15 cellular contexts compared by ENCODE assay signal in genomic region chr10:19713800-19714525, GRCh38.
DNase-seq lines count a peak whose midpoint lies in the region; ATAC-seq, FAIRE-seq and TF ChIP-seq lines count a peak whose summit lies in the region.
"Had no signal": no experiment of that assay in that cellular context is flagged by ENCODE, and none has a peak within 500 bp of the region (broad histone marks: within the 10 kb centered on the region; RNA-seq: fewer than 3 reads in every experiment).

No MANE protein-coding gene starts in this region.

- H3K4me2 ChIP-seq in K562 (ENCODE audit: insufficient read depth, low read length) = no peak overlapping the region

- no peaks in the 10 kb centered on the region for H3K27me3 Mint-ChIP-seq in nephron progenitor cell (ENCODE audit: low read depth, poor library complexity)
- H3K27me3 Mint-ChIP-seq: activated CD4-positive, alpha-beta memory T cell treated with anti-CD3 and anti-CD28 coated beads, Interleukin-2, amount 10 ng/mL, durations not matched to agents 7 days and 5 days had no signal

- TF ChIP-seq CTCF in K562 (IDR thresholded peaks at IDR 0.05 in 2 of 3, conservative IDR thresholded peaks at IDR 0.05 in 1 of 3; ENCODE audit: insufficient read depth in 2 of 3, low read depth in 1 of 3, low read length in 3 of 3) = 0 out of 6 replicates have a peak, but pooled peaks of 2 of the 3 experiments have one; percentile 6 to 33
- TF ChIP-seq CTCF in nephron progenitor cell (IDR thresholded peaks at IDR 0.05) = no peak

- H3K4me3 Mint-ChIP-seq in nephron progenitor cell = no peak overlapping the region
- H3K4me3 Mint-ChIP-seq: activated CD4-positive, alpha-beta memory T cell treated with anti-CD3 and anti-CD28 coated beads, Interleukin-2, amount 10 ng/mL, durations not matched to agents 7 days and 5 days had no signal

- H2AFZ ChIP-seq in K562 (ENCODE audit: low read depth, low read length) = no peak overlapping the region

- POLR2A ChIA-PET in K562 (lab: Yijun Ruan, JAX) = no interaction called here

- in situ Hi-C loops in K562 (cut with MboI) = no loop called here

- peak in 1 of 2 experiments; percentile 71; a peak in 2 of 4 replicates for TF ChIP-seq RAD21 in K562 (CRISPR knock-in tag; conservative IDR thresholded peaks at IDR 0.05 in 1 of 2, IDR thresholded peaks at IDR 0.05 in 1 of 2)

- no peaks in the 10 kb centered on the region for H3K27me3 ChIP-seq in K562 (ENCODE audit: control insufficient read depth in 2 of 2, insufficient read depth in 2 of 2, low read length in 2 of 2)
- H3K27me3 ChIP-seq: esophagus muscularis mucosa, sigmoid colon, transverse colon had no signal

- H3K4me1 ChIP-seq in K562 (replicated peaks in 1 of 2; ENCODE audit: control insufficient read depth in 2 of 2, insufficient read depth in 2 of 2, low read length in 2 of 2) = no peaks in the 10 kb centered on the region
- H3K4me1 ChIP-seq: esophagus muscularis mucosa, sigmoid colon, transverse colon had no signal

- no TSS peak for BruUV-seq in K562 (replicated peaks; lab: Mats Ljungman, UMichigan)

- FAIRE-seq in K562 (lab: Jason Lieb, UNC) = no peak

- H3K4me3 ChIP-seq in K562 = no peak overlapping the region
- H3K4me3 ChIP-seq: esophagus muscularis mucosa, sigmoid colon, transverse colon had no signal

- no peaks in the 10 kb centered on the region for H3K36me3 ChIP-seq in K562 (ENCODE audit: control insufficient read depth, insufficient read depth, low read length)
- H3K36me3 ChIP-seq: esophagus muscularis mucosa, sigmoid colon, transverse colon had no signal

- DNase-seq in NCI-H82 (lab: John Stamatoyannopoulos, UW) (peak; percentile 6), NCI-H82 treated with DMSO at 0.1 percent for 48 hours (lab: John Stamatoyannopoulos, UW; ENCODE audit: unreplicated experiment) (no peak), K562 (ENCODE audit: extremely low read depth in 1 of 4, low spot score in 3 of 4) (peak in 1 of 4 experiments; percentile 36), iPS-NIHi7 (ENCODE audit: extremely low spot score) (peak; percentile 64), superior temporal gyrus (ENCODE audit: extremely low spot score) (peak; percentile 29), hepatic stellate cell (ENCODE audit: low spot score) (no peak), nephron progenitor cell (no peak), ureter (ENCODE audit: low spot score) (no peak)
- DNase-seq: activated CD4-positive, alpha-beta memory T cell treated with anti-CD3 and anti-CD28 coated beads, Interleukin-2, amount 10 ng/mL, durations not matched to agents 7 days and 5 days; activated effector memory CD4-positive, alpha-beta T cell treated with anti-CD3 and anti-CD28 coated beads, Interleukin-2, amount 50 U/mL, for 16 hours; MM.1S; sigmoid colon; transverse colon had no signal

- WGBS in K562 (ENCODE audit: insufficient coverage, low coverage, missing lambda C conversion rate) = 2% methylated on average over 18 of the region's 18 CpGs

- ATAC-seq in K562 = peak; percentile 56; the same call in 2 of the 3 replicates
- ATAC-seq: HCT116 had no signal

- no peak for TF ChIP-seq EP300 in K562 (IDR thresholded peaks at IDR 0.05; ENCODE audit: low read length)

- H3K4me1 Mint-ChIP-seq in nephron progenitor cell = no peaks in the 10 kb centered on the region
- H3K4me1 Mint-ChIP-seq: activated CD4-positive, alpha-beta memory T cell treated with anti-CD3 and anti-CD28 coated beads, Interleukin-2, amount 10 ng/mL, durations not matched to agents 7 days and 5 days had no signal

- CTCF ChIA-PET in K562 (lab: Yijun Ruan, JAX; ENCODE audit: low intra/inter-chr PET ratio) = no interaction called here

- H3K27ac ChIP-seq in K562 (ENCODE audit: extremely low read depth, low read depth, low read length) = no peak overlapping the region
- H3K27ac ChIP-seq: esophagus muscularis mucosa, sigmoid colon, transverse colon had no signal

- H3K79me2 ChIP-seq in K562 (ENCODE audit: control insufficient read depth, insufficient read depth, low read length) = no peaks in the 10 kb centered on the region

- H3K27ac Mint-ChIP-seq in nephron progenitor cell = no peak overlapping the region
- H3K27ac Mint-ChIP-seq: activated CD4-positive, alpha-beta memory T cell treated with anti-CD3 and anti-CD28 coated beads, Interleukin-2, amount 10 ng/mL, durations not matched to agents 7 days and 5 days had no signal

- H3K9ac ChIP-seq in K562 (ENCODE audit: insufficient read depth in 1 of 2, low read depth in 2 of 2, low read length in 2 of 2) = no peak overlapping the region

- peaks cover 30% of the 10 kb centered on the region for H3K9me3 Mint-ChIP-seq in nephron progenitor cell

- H3K9me3 ChIP-seq in K562 (replicated peaks; ENCODE audit: control insufficient read depth, insufficient read depth, low read depth, low read length) = no peaks in the 10 kb centered on the region

- no peaks in the 10 kb centered on the region for H3K9me1 ChIP-seq in K562 (ENCODE audit: control insufficient read depth, insufficient read depth, low read length)

- TF ChIP-seq POLR2A in K562 (conservative IDR thresholded peaks at IDR 0.05) = no peak

- intact Hi-C loops in K562 (cut with micrococcal nuclease) = no loop called here

- peaks cover 7% of the 10 kb centered on the region for H3K36me3 Mint-ChIP-seq in nephron progenitor cell (ENCODE audit: low read depth)

- H4K20me1 ChIP-seq in K562 (replicated peaks; ENCODE audit: control insufficient read depth, insufficient read depth, low read length) = no peaks in the 10 kb centered on the region

TF ChIP-seq in K562, 482 proteins besides CTCF, POLR2A, EP300 and RAD21 (continues in another document):
- TF ChIP-seq, protein P1, sequence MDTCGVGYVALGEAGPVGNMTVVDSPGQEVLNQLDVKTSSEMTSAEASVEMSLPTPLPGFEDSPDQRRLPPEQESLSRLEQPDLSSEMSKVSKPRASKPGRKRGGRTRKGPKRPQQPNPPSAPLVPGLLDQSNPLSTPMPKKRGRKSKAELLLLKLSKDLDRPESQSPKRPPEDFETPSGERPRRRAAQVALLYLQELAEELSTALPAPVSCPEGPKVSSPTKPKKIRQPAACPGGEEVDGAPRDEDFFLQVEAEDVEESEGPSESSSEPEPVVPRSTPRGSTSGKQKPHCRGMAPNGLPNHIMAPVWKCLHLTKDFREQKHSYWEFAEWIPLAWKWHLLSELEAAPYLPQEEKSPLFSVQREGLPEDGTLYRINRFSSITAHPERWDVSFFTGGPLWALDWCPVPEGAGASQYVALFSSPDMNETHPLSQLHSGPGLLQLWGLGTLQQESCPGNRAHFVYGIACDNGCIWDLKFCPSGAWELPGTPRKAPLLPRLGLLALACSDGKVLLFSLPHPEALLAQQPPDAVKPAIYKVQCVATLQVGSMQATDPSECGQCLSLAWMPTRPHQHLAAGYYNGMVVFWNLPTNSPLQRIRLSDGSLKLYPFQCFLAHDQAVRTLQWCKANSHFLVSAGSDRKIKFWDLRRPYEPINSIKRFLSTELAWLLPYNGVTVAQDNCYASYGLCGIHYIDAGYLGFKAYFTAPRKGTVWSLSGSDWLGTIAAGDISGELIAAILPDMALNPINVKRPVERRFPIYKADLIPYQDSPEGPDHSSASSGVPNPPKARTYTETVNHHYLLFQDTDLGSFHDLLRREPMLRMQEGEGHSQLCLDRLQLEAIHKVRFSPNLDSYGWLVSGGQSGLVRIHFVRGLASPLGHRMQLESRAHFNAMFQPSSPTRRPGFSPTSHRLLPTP (IDR thresholded peaks at IDR 0.05; ENCODE audit: borderline replicate concordance, extremely low read depth, insufficient read length) = no peak
- no peak for TF ChIP-seq NR1H2 (CRISPR knock-in tag; IDR thresholded peaks at IDR 0.05)
- no peak for TF ChIP-seq TAF1 (IDR thresholded peaks at IDR 0.05; ENCODE audit: control insufficient read depth, extremely low read depth, insufficient read depth, low read length, severe bottlenecking)
- TF ChIP-seq, protein P2, sequence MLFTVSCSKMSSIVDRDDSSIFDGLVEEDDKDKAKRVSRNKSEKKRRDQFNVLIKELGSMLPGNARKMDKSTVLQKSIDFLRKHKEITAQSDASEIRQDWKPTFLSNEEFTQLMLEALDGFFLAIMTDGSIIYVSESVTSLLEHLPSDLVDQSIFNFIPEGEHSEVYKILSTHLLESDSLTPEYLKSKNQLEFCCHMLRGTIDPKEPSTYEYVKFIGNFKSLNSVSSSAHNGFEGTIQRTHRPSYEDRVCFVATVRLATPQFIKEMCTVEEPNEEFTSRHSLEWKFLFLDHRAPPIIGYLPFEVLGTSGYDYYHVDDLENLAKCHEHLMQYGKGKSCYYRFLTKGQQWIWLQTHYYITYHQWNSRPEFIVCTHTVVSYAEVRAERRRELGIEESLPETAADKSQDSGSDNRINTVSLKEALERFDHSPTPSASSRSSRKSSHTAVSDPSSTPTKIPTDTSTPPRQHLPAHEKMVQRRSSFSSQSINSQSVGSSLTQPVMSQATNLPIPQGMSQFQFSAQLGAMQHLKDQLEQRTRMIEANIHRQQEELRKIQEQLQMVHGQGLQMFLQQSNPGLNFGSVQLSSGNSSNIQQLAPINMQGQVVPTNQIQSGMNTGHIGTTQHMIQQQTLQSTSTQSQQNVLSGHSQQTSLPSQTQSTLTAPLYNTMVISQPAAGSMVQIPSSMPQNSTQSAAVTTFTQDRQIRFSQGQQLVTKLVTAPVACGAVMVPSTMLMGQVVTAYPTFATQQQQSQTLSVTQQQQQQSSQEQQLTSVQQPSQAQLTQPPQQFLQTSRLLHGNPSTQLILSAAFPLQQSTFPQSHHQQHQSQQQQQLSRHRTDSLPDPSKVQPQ (CRISPR knock-in tag; IDR thresholded peaks at IDR 0.05; ENCODE audit: borderline replicate concordance) = no peak
- TF ChIP-seq ZNF282 (CRISPR knock-in tag; IDR thresholded peaks at IDR 0.05) = no peak
- TF ChIP-seq RBM14 (IDR thresholded peaks at IDR 0.05; ENCODE audit: borderline replicate concordance, insufficient read depth, low read depth, low read length) = no peak
- no peak for TF ChIP-seq POLR2AphosphoS2 (IDR thresholded peaks at IDR 0.05; ENCODE audit: low read length)
- TF ChIP-seq ZNF830 (CRISPR knock-in tag; IDR thresholded peaks at IDR 0.05) = no peak
- TF ChIP-seq ZNF184 (CRISPR knock-in tag; IDR thresholded peaks at IDR 0.05) = no peak
- no peak for TF ChIP-seq ESRRB (CRISPR knock-in tag; IDR thresholded peaks at IDR 0.05; ENCODE audit: borderline replicate concordance)
- TF ChIP-seq FOXK2 (conservative IDR thresholded peaks at IDR 0.05 in 1 of 2, IDR thresholded peaks at IDR 0.05 in 1 of 2; ENCODE audit: low read depth in 2 of 2) = no peak

Comparison
In these comparisons a context has a peak if more than half of its experiments do, and no peak if none do; other contexts are left out.
1. DNase-seq: peak in NCI-H82 (single experiment), iPS-NIHi7 (single experiment) and superior temporal gyrus (single experiment); none in NCI-H82 treated with DMSO at 0.1 percent for 48 hours (single experiment), hepatic stellate cell (single experiment), nephron progenitor cell (single experiment) and ureter (single experiment).